Comparison of ENCODE assay signal across 1 cellular context in the genomic region with DNA sequence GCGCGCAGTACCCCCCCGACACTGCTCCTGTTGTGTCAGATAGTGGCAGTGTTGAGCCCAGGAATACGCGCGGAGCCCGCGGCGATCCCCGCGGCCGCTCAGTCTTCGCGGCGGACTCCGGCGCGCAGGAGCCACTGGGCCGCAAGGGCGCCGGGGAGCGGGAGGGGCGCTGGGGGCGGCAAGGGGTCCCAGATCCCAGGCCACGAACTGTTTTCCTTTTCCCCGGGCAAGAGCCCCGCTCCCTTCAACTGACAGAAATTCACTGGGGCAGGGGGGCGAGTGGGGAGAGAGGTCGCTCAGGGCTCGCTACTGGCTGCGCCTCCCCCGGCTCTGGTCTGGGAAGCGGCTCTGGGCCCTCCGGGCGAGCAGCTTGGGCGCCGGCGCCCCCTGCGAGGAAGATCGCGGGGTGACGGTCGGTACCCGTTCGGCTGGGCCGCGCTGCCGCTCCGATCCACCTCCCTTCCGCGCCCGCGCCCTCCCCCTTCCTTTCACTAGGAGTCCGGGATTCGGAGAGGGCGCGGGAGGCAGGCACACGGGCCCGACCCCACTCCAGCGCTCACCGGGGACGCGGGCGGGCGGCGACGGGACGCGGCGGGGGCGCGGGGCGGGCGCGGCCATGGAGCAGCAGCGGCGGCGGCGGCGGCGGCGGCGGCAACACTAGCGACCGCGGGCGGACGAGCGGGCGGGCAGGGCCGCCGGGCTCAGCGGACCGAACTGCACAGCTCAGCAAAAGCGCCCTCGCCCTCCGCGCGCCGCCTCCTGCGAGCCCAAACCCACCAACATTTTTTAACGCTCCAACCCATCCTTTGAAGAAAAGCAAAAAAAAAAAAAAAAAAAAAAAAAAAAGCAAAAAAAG.
TF ChIP-seq lines count a peak whose summit lies in the region.

No MANE protein-coding gene starts in this region.

TF ChIP-seq in IMR-90, 13 proteins besides CTCF, POLR2A, EP300 and RAD21 (continued from another document):
- TF ChIP-seq, protein P1, sequence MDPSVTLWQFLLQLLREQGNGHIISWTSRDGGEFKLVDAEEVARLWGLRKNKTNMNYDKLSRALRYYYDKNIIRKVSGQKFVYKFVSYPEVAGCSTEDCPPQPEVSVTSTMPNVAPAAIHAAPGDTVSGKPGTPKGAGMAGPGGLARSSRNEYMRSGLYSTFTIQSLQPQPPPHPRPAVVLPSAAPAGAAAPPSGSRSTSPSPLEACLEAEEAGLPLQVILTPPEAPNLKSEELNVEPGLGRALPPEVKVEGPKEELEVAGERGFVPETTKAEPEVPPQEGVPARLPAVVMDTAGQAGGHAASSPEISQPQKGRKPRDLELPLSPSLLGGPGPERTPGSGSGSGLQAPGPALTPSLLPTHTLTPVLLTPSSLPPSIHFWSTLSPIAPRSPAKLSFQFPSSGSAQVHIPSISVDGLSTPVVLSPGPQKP (IDR thresholded peaks at IDR 0.05; ENCODE audit: borderline replicate concordance, low read depth, low read length): no peak
- no peak for TF ChIP-seq NFE2L2 (IDR thresholded peaks at IDR 0.05; ENCODE audit: low read depth, low read length)
